In the genomic region with DNA sequence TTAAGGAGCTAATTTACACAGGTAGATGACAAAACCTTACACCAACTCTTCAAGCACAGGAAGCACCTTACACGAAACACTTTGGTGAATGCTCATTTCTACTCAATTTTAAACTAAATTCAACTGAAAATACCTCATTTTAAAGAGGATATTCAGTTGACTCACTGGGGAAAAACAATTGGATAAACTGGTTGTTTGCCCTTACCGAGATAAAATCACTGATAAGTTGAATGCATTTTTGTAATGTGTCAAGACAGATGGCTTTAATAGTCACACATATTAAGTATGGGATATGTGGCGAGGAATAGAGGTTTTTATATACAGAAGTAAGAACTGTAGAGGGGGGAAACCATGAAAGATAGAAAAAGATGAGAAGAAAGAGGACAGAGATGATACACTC, we compare ENCODE assay signal across 1 cellular context.
TF ChIP-seq lines count a peak whose summit lies in the region.

No MANE protein-coding gene starts in this region.

TF ChIP-seq in HCT116, 20 proteins besides CTCF, POLR2A, EP300 and RAD21:
- TF ChIP-seq, protein P1, sequence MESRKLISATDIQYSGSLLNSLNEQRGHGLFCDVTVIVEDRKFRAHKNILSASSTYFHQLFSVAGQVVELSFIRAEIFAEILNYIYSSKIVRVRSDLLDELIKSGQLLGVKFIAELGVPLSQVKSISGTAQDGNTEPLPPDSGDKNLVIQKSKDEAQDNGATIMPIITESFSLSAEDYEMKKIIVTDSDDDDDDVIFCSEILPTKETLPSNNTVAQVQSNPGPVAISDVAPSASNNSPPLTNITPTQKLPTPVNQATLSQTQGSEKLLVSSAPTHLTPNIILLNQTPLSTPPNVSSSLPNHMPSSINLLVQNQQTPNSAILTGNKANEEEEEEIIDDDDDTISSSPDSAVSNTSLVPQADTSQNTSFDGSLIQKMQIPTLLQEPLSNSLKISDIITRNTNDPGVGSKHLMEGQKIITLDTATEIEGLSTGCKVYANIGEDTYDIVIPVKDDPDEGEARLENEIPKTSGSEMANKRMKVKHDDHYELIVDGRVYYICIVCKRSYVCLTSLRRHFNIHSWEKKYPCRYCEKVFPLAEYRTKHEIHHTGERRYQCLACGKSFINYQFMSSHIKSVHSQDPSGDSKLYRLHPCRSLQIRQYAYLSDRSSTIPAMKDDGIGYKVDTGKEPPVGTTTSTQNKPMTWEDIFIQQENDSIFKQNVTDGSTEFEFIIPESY (IDR thresholded peaks at IDR 0.05; ENCODE audit: extremely low read depth, insufficient replicate concordance, low read length): no peak
- TF ChIP-seq SIN3A (IDR thresholded peaks at IDR 0.05; ENCODE audit: low read depth): no peak
- TF ChIP-seq ZFX (IDR thresholded peaks at IDR 0.05): no peak
- TF ChIP-seq SRF (IDR thresholded peaks at IDR 0.05; ENCODE audit: low read depth): no peak
- TF ChIP-seq, protein P2, sequence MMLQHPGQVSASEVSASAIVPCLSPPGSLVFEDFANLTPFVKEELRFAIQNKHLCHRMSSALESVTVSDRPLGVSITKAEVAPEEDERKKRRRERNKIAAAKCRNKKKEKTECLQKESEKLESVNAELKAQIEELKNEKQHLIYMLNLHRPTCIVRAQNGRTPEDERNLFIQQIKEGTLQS (IDR thresholded peaks at IDR 0.05): no peak
- TF ChIP-seq EGR1 (IDR thresholded peaks at IDR 0.05; ENCODE audit: low read depth): no peak
- TF ChIP-seq SP1 (IDR thresholded peaks at IDR 0.05; ENCODE audit: low read depth): no peak
- TF ChIP-seq POLR2AphosphoS5 (IDR thresholded peaks at IDR 0.05; ENCODE audit: low read depth, low read length): no peak; the same call in 1 of the 2 replicates
- TF ChIP-seq TCF7L2 (IDR thresholded peaks at IDR 0.05; ENCODE audit: borderline replicate concordance, extremely low read depth, insufficient read depth, insufficient read length): no peak
